ENCODE assay signal across 20 cellular contexts in genomic region chr1:4797429-4797828, GRCh38.
"Had no signal": no experiment of that assay in that cellular context is flagged by ENCODE, and none has a peak within 500 bp of the region (broad histone marks: within the 10 kb centered on the region; RNA-seq: fewer than 3 reads in every experiment).

No MANE protein-coding gene starts in this region.

- H2AFZ ChIP-seq: hepatocyte had no signal

- H3K79me2 ChIP-seq: hepatocyte had no signal

- H3K4me1 ChIP-seq: foreskin keratinocyte, left ventricle myocardium inferior, lower lobe of right lung, stomach, transverse colon had no signal

- H3K4me3 Mint-ChIP-seq: nephron had no signal

- H3K36me3 ChIP-seq: left ventricle myocardium inferior, lower lobe of right lung, spleen, stomach, thoracic aorta, transverse colon had no signal

- H3K4me2 ChIP-seq: hepatocyte had no signal

- H3K27me3 ChIP-seq: foreskin keratinocyte, hepatocyte, spleen, transverse colon had no signal

- ATAC-seq: foreskin keratinocyte, lower lobe of right lung, sciatic nerve had no signal

- DNase-seq: cerebellar nuclear complex; dermis blood vessel endothelial cell; erythroblast; foreskin keratinocyte; left ventricle myocardium inferior; lower lobe of right lung; mesenchymal stem cell; naive B cell; stimulated activated CD4-positive, alpha-beta T cell treated with anti-CD3 and anti-CD28 coated beads, Interleukin-15, amount 100 ng/mL, for 24 hours; stimulated activated CD4-positive, alpha-beta T cell treated with anti-CD3 and anti-CD28 coated beads, Interleukin-1b, Interleukin-23, amount 100 ng/mL, for 48 hours; stimulated activated CD4-positive, alpha-beta T cell treated with anti-CD3 and anti-CD28 coated beads, Interleukin-4, amount 100 ng/mL, for 24 hours; stimulated activated naive CD4-positive, alpha-beta T cell; stomach; substantia nigra; transverse colon had no signal

- H3K9me3 ChIP-seq: left ventricle myocardium inferior, lower lobe of right lung, thoracic aorta, transverse colon had no signal

- H3K27ac ChIP-seq: foreskin keratinocyte, hepatocyte, left ventricle myocardium inferior, lower lobe of right lung, stomach, thoracic aorta had no signal

- H3K4me3 ChIP-seq: hepatocyte, left ventricle myocardium inferior, lower lobe of right lung, stomach, thoracic aorta, transverse colon had no signal
